Comparison of ENCODE assay signal across 14 cellular contexts in the genomic region with DNA sequence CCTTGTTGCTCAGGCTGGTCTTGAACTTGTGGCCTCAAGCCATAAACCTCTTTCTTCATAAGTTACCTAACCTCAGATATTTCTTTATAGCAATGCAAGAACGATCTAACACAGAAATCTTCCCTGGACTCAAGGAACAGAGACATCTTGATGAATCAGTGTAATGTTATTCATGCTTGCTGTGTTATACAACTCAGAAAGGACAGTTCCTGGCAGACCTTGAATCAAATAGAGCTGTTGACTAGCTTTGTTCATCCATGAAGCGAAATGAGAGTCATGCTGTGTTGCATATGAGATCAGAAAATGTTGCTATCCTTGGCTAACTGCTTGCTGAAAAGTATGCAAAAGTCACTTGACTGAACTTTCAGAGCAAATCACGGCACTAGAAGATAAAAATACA.
DNase-seq lines count a peak whose midpoint lies in the region; ATAC-seq and TF ChIP-seq lines count a peak whose summit lies in the region.
"Had no signal": no experiment of that assay in that cellular context is flagged by ENCODE, and none has a peak within 500 bp of the region (broad histone marks: within the 10 kb centered on the region; RNA-seq: fewer than 3 reads in every experiment).

No MANE protein-coding gene starts in this region.

- TF ChIP-seq CTCF in AG10803 (conservative IDR thresholded peaks at IDR 0.05; ENCODE audit: low read length) (no peak), omental fat pad (IDR thresholded peaks at IDR 0.05) (no peak), coronary artery (IDR thresholded peaks at IDR 0.05) (no peak)

- no peak overlapping the region for H3K27ac ChIP-seq in coronary artery
- H3K27ac ChIP-seq: neutrophil, thoracic aorta, VCaP had no signal

- H3K4me3 ChIP-seq in AG10803 (ENCODE audit: low read length) (no peak overlapping the region), coronary artery (no peak overlapping the region)
- H3K4me3 ChIP-seq: thoracic aorta had no signal

- DNase-seq in AG10803 (ENCODE audit: low read depth): peak; percentile 91
- DNase-seq in NCI-H226: peak; percentile 88
- no peak for DNase-seq in omental fat pad (ENCODE audit: low spot score)
- DNase-seq in coronary artery (ENCODE audit: low spot score): no peak
- no peak for DNase-seq in retina
- DNase-seq: activated naive CD4-positive, alpha-beta T cell; C1 segment of cervical spinal cord; cerebellar nuclear complex had no signal

- ATAC-seq in esophagus mucosa: peak; percentile 44
- ATAC-seq in omental fat pad (ENCODE audit: low FRiP score): peak; percentile 85
- no peak for ATAC-seq in GM21390 (IDR thresholded peaks at IDR 0.05; ENCODE audit: unreplicated experiment)
- no peak for ATAC-seq in activated CD4-positive, CD25-positive, alpha-beta regulatory T cell treated with anti-CD3 and anti-CD28 coated beads, Interleukin-2, amount 50 U/mL, for 24 hours

Comparison
In these comparisons a context has a peak if more than half of its experiments do, and no peak if none do; other contexts are left out.
1. DNase-seq: peak in AG10803 (single experiment) and NCI-H226 (single experiment); none in omental fat pad (single experiment), coronary artery (single experiment) and retina (single experiment).
2. ATAC-seq: peak in esophagus mucosa (single experiment) and omental fat pad (single experiment); none in GM21390 (single experiment) and activated CD4-positive, CD25-positive, alpha-beta regulatory T cell treated with anti-CD3 and anti-CD28 coated beads, Interleukin-2, amount 50 U/mL, for 24 hours (0 of 2).